1 cellular context compared by ENCODE assay signal in the genomic region with DNA sequence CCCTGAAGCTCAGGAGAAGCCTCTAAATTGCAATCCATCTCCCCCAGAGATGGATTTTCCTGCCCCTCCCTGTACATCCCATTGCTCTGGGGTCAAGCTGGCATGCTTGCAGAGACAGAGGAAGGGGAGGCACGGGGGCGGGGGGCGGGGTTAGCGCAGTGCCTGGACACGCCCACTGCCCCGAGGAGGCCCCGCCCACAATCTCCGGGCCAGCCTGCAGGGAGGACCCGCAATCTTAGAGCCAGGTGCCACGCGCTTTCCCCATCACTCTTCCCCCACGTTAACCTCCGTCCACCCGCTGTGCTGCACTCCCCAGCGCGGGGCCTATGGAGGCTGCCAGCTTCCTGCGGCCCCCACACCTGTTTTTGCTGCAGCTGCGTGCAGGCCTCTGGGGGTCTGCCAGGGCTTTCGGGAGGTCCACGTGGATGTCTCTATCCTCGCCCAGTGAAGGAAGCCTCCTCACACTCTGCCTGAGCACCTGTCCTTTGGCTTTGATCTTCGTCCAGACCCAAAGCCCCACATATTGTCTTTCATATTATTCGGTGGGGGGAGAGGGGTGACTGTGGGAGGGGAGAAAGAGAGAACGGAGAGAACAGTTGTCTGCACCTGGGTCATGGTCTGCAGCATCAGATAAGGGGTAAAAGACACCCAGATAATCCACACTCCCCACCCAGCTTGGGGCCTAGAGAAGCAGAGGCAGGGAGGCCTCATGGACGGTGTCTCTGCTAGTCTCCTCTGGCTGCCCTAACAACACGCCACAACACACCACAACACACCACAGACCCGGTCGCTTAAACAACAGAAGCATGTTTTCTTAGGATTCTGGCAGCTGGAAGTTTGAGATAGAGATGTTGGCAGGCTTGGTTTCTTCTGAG.
TF ChIP-seq lines count a peak whose summit lies in the region.

No MANE protein-coding gene starts in this region.

TF ChIP-seq in HCT116, 20 proteins besides CTCF, POLR2A, EP300 and RAD21 (continued from another document):
- TF ChIP-seq, protein P1, sequence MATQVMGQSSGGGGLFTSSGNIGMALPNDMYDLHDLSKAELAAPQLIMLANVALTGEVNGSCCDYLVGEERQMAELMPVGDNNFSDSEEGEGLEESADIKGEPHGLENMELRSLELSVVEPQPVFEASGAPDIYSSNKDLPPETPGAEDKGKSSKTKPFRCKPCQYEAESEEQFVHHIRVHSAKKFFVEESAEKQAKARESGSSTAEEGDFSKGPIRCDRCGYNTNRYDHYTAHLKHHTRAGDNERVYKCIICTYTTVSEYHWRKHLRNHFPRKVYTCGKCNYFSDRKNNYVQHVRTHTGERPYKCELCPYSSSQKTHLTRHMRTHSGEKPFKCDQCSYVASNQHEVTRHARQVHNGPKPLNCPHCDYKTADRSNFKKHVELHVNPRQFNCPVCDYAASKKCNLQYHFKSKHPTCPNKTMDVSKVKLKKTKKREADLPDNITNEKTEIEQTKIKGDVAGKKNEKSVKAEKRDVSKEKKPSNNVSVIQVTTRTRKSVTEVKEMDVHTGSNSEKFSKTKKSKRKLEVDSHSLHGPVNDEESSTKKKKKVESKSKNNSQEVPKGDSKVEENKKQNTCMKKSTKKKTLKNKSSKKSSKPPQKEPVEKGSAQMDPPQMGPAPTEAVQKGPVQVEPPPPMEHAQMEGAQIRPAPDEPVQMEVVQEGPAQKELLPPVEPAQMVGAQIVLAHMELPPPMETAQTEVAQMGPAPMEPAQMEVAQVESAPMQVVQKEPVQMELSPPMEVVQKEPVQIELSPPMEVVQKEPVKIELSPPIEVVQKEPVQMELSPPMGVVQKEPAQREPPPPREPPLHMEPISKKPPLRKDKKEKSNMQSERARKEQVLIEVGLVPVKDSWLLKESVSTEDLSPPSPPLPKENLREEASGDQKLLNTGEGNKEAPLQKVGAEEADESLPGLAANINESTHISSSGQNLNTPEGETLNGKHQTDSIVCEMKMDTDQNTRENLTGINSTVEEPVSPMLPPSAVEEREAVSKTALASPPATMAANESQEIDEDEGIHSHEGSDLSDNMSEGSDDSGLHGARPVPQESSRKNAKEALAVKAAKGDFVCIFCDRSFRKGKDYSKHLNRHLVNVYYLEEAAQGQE (IDR thresholded peaks at IDR 0.05; ENCODE audit: low read depth): no peak
- TF ChIP-seq SRF (IDR thresholded peaks at IDR 0.05; ENCODE audit: low read depth) (no peak), MAX (IDR thresholded peaks at IDR 0.05) (no peak), JUND (IDR thresholded peaks at IDR 0.05) (no peak), EZH2 (IDR thresholded peaks at IDR 0.05) (no peak), CEBPB (IDR thresholded peaks at IDR 0.05; ENCODE audit: low read depth) (no peak)
